1 cellular context compared by ENCODE assay signal in genomic region chr6:79984261-79984660, GRCh38.
TF ChIP-seq lines count a peak whose summit lies in the region.

No MANE protein-coding gene starts in this region.

TF ChIP-seq in WTC11, 78 proteins besides CTCF, POLR2A, EP300 and RAD21 (continued from another document):
- no peak for TF ChIP-seq MYBL2 (CRISPR knock-in tag; IDR thresholded peaks at IDR 0.05)
